Comparison of ENCODE assay signal across 8 cellular contexts in genomic region chr17:7989781-7990655, GRCh38. TPM values are rescaled to one million over a fixed set of nuclear protein-coding genes. Genes with fewer than 3 reads are reported as not detected.
DNase-seq lines count a peak whose midpoint lies in the region; ATAC-seq and TF ChIP-seq lines count a peak whose summit lies in the region.

No MANE protein-coding gene starts in this region.

- peak; percentile 70 for ATAC-seq in GM18868 (IDR thresholded peaks at IDR 0.05; ENCODE audit: unreplicated experiment)
- ATAC-seq in HG03442 (IDR thresholded peaks at IDR 0.05; ENCODE audit: unreplicated experiment) = peak; percentile 72
- peak; percentile 88 for ATAC-seq in effector memory CD8-positive, alpha-beta T cell (replicated peaks)

- peaks cover 18 to 19% of the 10 kb centered on the region in 2 donors for H3K4me1 Mint-ChIP-seq in effector memory CD8-positive, alpha-beta T cell (ENCODE audit: low read depth in 2 of 2)

- no peak for DNase-seq in AG09319 (ENCODE audit: extremely low read depth, low read depth)
- DNase-seq in NCI-H774 (lab: John Stamatoyannopoulos, UW) = peak; percentile 28
- DNase-seq in activated CD8-positive, alpha-beta memory T cell treated with anti-CD3 and anti-CD28 coated beads for 4 hours (ENCODE audit: low read depth in 2 of 2) = peak; percentile 80 to 93
- peak; percentile 94 to 97 (median 95) for DNase-seq in effector memory CD8-positive, alpha-beta T cell
- peak; percentile 94 for DNase-seq in mesenteric fat pad (ENCODE audit: low spot score)
- peak; percentile 96 for DNase-seq in stimulated activated CD8-positive, alpha-beta memory T cell treated with anti-CD3 and anti-CD28 coated beads, Interleukin-15, amount 100 ng/mL, for 1 hour (ENCODE audit: low read depth)

- TF ChIP-seq CTCF in AG09319 (IDR thresholded peaks at IDR 0.05; ENCODE audit: low read depth, low read length) = peak; percentile 92

- peaks cover 17% of the 10 kb centered on the region for H3K36me3 Mint-ChIP-seq in effector memory CD8-positive, alpha-beta T cell (ENCODE audit: insufficient read depth)

- no peaks in the 10 kb centered on the region for H3K9me3 Mint-ChIP-seq in effector memory CD8-positive, alpha-beta T cell

- peak overlapping the region; percentile 88 to 90 for H3K27ac Mint-ChIP-seq in effector memory CD8-positive, alpha-beta T cell

- H3K27me3 Mint-ChIP-seq in effector memory CD8-positive, alpha-beta T cell = peaks cover 0 to 21% of the 10 kb centered on the region in 2 donors

- peak overlapping the region; percentile 82 to 87 for H3K4me3 Mint-ChIP-seq in effector memory CD8-positive, alpha-beta T cell

RNA-seq across cellular contexts. Expression of gene GUCY2D, which starts 12.4 kb away (rescaled TPM):
- total RNA-seq in mesenteric fat pad = not detected

RNA-seq across cellular contexts. Expression of gene ALOX15B, which starts 48.8 kb away (rescaled TPM):
- 2.9 TPM for total RNA-seq in mesenteric fat pad

RNA-seq across cellular contexts. Expression of gene CNTROB, which starts 58.0 kb away (rescaled TPM):
- 17.5 TPM for total RNA-seq in mesenteric fat pad

RNA-seq across cellular contexts. Expression of gene TRAPPC1, which starts 58.3 kb away (rescaled TPM):
- total RNA-seq in mesenteric fat pad = 97.5 TPM
